In genomic region chr22:46035742-46036557, GRCh38 we compare ENCODE assay signal across 1 cellular context.
A peak's percentile ranks its signal among the peaks of the same experiment; 100 is the strongest.
TF ChIP-seq lines count a peak whose summit lies in the region.

No MANE protein-coding gene starts in this region.

TF ChIP-seq in HepG2, 621 proteins besides CTCF, POLR2A, EP300 and RAD21 (continued from another document and continues in another):
- no peak for TF ChIP-seq MIER3 (CRISPR knock-in tag; IDR thresholded peaks at IDR 0.05; ENCODE audit: borderline replicate concordance)
- TF ChIP-seq AGO2 (optimal IDR thresholded peaks at IDR 0.05; ENCODE audit: low read depth, low read length) = peak; percentile 60
- TF ChIP-seq ZSCAN5A (CRISPR knock-in tag; IDR thresholded peaks at IDR 0.05; ENCODE audit: borderline replicate concordance) = 0 out of 2 replicates have a peak, but pooled peaks have one; percentile 37
- TF ChIP-seq KAT7 (CRISPR knock-in tag; IDR thresholded peaks at IDR 0.05; ENCODE audit: borderline replicate concordance) = no peak
- TF ChIP-seq GZF1 (CRISPR knock-in tag; IDR thresholded peaks at IDR 0.05) = no peak
- TF ChIP-seq, protein P1, sequence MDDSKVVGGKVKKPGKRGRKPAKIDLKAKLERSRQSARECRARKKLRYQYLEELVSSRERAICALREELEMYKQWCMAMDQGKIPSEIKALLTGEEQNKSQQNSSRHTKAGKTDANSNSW (CRISPR knock-in tag; IDR thresholded peaks at IDR 0.05; ENCODE audit: borderline replicate concordance) = peak; percentile 57; the same call in 1 of the 2 replicates
- no peak for TF ChIP-seq GPN1 (CRISPR knock-in tag; IDR thresholded peaks at IDR 0.05; ENCODE audit: borderline replicate concordance)
- TF ChIP-seq IKZF1 (IDR thresholded peaks at IDR 0.05) = no peak
- TF ChIP-seq ZNF850 (CRISPR knock-in tag; conservative IDR thresholded peaks at IDR 0.05) = 0 out of 2 replicates have a peak, but pooled peaks have one; percentile 68
- no peak for TF ChIP-seq ZKSCAN1 (IDR thresholded peaks at IDR 0.05; ENCODE audit: low read length)
- TF ChIP-seq HDAC6 (IDR thresholded peaks at IDR 0.05; ENCODE audit: low read depth, low read length) = no peak
- TF ChIP-seq ZNF619 (CRISPR knock-in tag; IDR thresholded peaks at IDR 0.05) = no peak
- no peak for TF ChIP-seq HIVEP1 (CRISPR knock-in tag; IDR thresholded peaks at IDR 0.05)
- TF ChIP-seq, protein P2, sequence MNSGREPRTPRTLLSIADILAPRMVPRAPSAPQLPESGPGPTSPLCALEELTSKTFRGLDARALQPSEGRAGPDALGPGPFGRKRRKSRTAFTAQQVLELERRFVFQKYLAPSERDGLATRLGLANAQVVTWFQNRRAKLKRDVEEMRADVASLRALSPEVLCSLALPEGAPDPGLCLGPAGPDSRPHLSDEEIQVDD (CRISPR knock-in tag; IDR thresholded peaks at IDR 0.05; ENCODE audit: borderline replicate concordance) = 0 out of 2 replicates have a peak, but pooled peaks have one; percentile 33
- TF ChIP-seq ELF3 (CRISPR knock-in tag; IDR thresholded peaks at IDR 0.05) = peak; percentile 75; the same call in 1 of the 2 replicates
- no peak for TF ChIP-seq ZNF510 (CRISPR knock-in tag; IDR thresholded peaks at IDR 0.05; ENCODE audit: low read depth)
- TF ChIP-seq SUZ12 (IDR thresholded peaks at IDR 0.05; ENCODE audit: low read depth, low read length) = no peak
- no peak for TF ChIP-seq RARG (CRISPR knock-in tag; IDR thresholded peaks at IDR 0.05; ENCODE audit: low read depth)
- no peak for TF ChIP-seq NBN (conservative IDR thresholded peaks at IDR 0.05)
- TF ChIP-seq, protein P3, sequence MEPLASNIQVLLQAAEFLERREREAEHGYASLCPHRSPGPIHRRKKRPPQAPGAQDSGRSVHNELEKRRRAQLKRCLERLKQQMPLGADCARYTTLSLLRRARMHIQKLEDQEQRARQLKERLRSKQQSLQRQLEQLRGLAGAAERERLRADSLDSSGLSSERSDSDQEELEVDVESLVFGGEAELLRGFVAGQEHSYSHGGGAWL (CRISPR knock-in tag; IDR thresholded peaks at IDR 0.05) = 0 out of 2 replicates have a peak, but pooled peaks have one; percentile 61
- peak; percentile 41; the same call in 1 of the 2 replicates for TF ChIP-seq ZNF446 (CRISPR knock-in tag; IDR thresholded peaks at IDR 0.05)
- peak; percentile 72 for TF ChIP-seq CEBPG (CRISPR knock-in tag; IDR thresholded peaks at IDR 0.05)
- TF ChIP-seq ZNF281 (CRISPR knock-in tag; IDR thresholded peaks at IDR 0.05; ENCODE audit: borderline replicate concordance) = no peak
- peak; percentile 71 for TF ChIP-seq YY1 (IDR thresholded peaks at IDR 0.05; ENCODE audit: insufficient read depth, insufficient replicate concordance, low read depth, low read length)
- TF ChIP-seq TBX2 (CRISPR knock-in tag; IDR thresholded peaks at IDR 0.05; ENCODE audit: borderline replicate concordance) = peak; percentile 71; the same call in 1 of the 2 replicates
- peak; percentile 68; the same call in 1 of the 2 replicates for TF ChIP-seq NR2C2 (CRISPR knock-in tag; IDR thresholded peaks at IDR 0.05; ENCODE audit: borderline replicate concordance)
- no peak for TF ChIP-seq ZNF136 (CRISPR knock-in tag; IDR thresholded peaks at IDR 0.05; ENCODE audit: low read depth)
- TF ChIP-seq AHR (CRISPR knock-in tag; IDR thresholded peaks at IDR 0.05) = peak; percentile 84; the same call in 1 of the 2 replicates
- no peak; the same call in 1 of the 2 replicates for TF ChIP-seq NRL (CRISPR knock-in tag; IDR thresholded peaks at IDR 0.05; ENCODE audit: borderline replicate concordance)
- peak; percentile 25; the same call in 1 of the 2 replicates for TF ChIP-seq MTF2 (CRISPR knock-in tag; IDR thresholded peaks at IDR 0.05; ENCODE audit: borderline replicate concordance)
- TF ChIP-seq FOXJ3 (CRISPR knock-in tag; IDR thresholded peaks at IDR 0.05; ENCODE audit: borderline replicate concordance) = no peak
- TF ChIP-seq ZNF317 (CRISPR knock-in tag; IDR thresholded peaks at IDR 0.05) = no peak
- TF ChIP-seq, protein P4, sequence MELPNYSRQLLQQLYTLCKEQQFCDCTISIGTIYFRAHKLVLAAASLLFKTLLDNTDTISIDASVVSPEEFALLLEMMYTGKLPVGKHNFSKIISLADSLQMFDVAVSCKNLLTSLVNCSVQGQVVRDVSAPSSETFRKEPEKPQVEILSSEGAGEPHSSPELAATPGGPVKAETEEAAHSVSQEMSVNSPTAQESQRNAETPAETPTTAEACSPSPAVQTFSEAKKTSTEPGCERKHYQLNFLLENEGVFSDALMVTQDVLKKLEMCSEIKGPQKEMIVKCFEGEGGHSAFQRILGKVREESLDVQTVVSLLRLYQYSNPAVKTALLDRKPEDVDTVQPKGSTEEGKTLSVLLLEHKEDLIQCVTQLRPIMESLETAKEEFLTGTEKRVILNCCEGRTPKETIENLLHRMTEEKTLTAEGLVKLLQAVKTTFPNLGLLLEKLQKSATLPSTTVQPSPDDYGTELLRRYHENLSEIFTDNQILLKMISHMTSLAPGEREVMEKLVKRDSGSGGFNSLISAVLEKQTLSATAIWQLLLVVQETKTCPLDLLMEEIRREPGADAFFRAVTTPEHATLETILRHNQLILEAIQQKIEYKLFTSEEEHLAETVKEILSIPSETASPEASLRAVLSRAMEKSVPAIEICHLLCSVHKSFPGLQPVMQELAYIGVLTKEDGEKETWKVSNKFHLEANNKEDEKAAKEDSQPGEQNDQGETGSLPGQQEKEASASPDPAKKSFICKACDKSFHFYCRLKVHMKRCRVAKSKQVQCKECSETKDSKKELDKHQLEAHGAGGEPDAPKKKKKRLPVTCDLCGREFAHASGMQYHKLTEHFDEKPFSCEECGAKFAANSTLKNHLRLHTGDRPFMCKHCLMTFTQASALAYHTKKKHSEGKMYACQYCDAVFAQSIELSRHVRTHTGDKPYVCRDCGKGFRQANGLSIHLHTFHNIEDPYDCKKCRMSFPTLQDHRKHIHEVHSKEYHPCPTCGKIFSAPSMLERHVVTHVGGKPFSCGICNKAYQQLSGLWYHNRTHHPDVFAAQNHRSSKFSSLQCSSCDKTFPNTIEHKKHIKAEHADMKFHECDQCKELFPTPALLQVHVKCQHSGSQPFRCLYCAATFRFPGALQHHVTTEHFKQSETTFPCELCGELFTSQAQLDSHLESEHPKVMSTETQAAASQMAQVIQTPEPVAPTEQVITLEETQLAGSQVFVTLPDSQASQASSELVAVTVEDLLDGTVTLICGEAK (IDR thresholded peaks at IDR 0.05) = peak; percentile 33; the same call in 1 of the 2 replicates
- TF ChIP-seq, protein P4 (CRISPR knock-in tag; IDR thresholded peaks at IDR 0.05) = no peak
- TF ChIP-seq HNRNPL (IDR thresholded peaks at IDR 0.05; ENCODE audit: low read depth, low read length) = no peak
- TF ChIP-seq BHLHE40 (IDR thresholded peaks at IDR 0.05; ENCODE audit: low read length) = no peak
- TF ChIP-seq BATF2 (CRISPR knock-in tag; IDR thresholded peaks at IDR 0.05) = no peak
- peak; percentile 76 for TF ChIP-seq HNRNPLL (IDR thresholded peaks at IDR 0.05; ENCODE audit: low read depth, low read length, poor library complexity, severe bottlenecking)
- peak; percentile 66 for TF ChIP-seq ZBTB2 (CRISPR knock-in tag; IDR thresholded peaks at IDR 0.05; ENCODE audit: low read depth)
- TF ChIP-seq SAFB2 (CRISPR knock-in tag; IDR thresholded peaks at IDR 0.05; ENCODE audit: borderline replicate concordance, low read depth) = no peak; the same call in 1 of the 2 replicates
- TF ChIP-seq ZNF543 (CRISPR knock-in tag; IDR thresholded peaks at IDR 0.05) = peak; percentile 54; the same call in 1 of the 2 replicates
- TF ChIP-seq ZNF275 (CRISPR knock-in tag; IDR thresholded peaks at IDR 0.05; ENCODE audit: borderline replicate concordance) = no peak
- peak; percentile 89 for TF ChIP-seq ETV5 (CRISPR knock-in tag; IDR thresholded peaks at IDR 0.05; ENCODE audit: borderline replicate concordance)
- TF ChIP-seq ARHGAP35 (CRISPR knock-in tag; IDR thresholded peaks at IDR 0.05; ENCODE audit: borderline replicate concordance) = peak; percentile 81; the same call in 1 of the 2 replicates
- TF ChIP-seq REL (CRISPR knock-in tag; conservative IDR thresholded peaks at IDR 0.05) = no peak
- TF ChIP-seq KDM2A (CRISPR knock-in tag; IDR thresholded peaks at IDR 0.05; ENCODE audit: borderline replicate concordance, low read depth) = peak; percentile 85
- TF ChIP-seq RFXAP (CRISPR knock-in tag; IDR thresholded peaks at IDR 0.05; ENCODE audit: borderline replicate concordance) = peak; percentile 40; the same call in 1 of the 2 replicates
- TF ChIP-seq ZNF740 (CRISPR knock-in tag; IDR thresholded peaks at IDR 0.05) = 0 out of 2 replicates have a peak, but pooled peaks have one; percentile 30
- no peak; the same call in 1 of the 2 replicates for TF ChIP-seq ZFP36L1 (CRISPR knock-in tag; IDR thresholded peaks at IDR 0.05)
